In the genomic region with DNA sequence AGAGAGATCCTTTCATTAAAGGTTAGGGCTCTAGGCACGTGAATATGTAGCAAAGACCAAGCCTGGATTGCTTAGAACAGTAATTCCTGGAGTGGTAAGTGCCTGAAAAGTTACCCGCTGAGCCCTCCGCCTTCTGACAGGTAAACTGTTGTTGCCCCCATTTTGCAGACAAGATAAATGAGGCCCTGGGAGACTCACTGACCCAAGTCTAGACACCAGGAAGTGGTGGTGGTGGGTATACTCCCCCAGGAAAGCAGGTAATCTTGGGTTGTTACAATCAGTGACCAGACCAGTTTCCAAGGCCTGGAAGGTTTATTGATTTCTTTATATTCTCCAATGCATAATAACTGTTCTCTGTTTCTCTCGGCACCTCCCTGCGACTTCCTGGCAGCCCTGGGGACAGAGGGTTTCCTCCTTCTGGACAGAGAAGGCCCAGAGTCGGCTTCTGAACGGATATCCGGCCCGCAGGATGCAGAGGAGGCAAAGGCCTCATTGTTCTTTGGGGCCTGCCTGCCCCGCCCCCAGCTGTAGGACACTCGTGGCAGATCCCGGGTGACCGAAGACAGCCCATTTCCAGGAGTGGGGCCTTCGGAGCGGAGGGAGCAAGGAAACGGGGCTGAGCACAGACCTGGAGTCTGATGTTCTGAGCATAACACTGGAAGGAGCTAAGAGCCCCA, we compare ENCODE assay signal across 1 cellular context.
TF ChIP-seq lines count a peak whose summit lies in the region.

No MANE protein-coding gene starts in this region.

TF ChIP-seq in HepG2, 621 proteins besides CTCF, POLR2A, EP300 and RAD21 (continued from another document and continues in another):
- no peak for TF ChIP-seq AHDC1 (CRISPR knock-in tag; IDR thresholded peaks at IDR 0.05; ENCODE audit: borderline replicate concordance)
- 0 out of 2 replicates have a peak, but pooled peaks have one; percentile 19 for TF ChIP-seq DR1 (CRISPR knock-in tag; IDR thresholded peaks at IDR 0.05)
- TF ChIP-seq HCFC1 (IDR thresholded peaks at IDR 0.05; ENCODE audit: low read depth, low read length): no peak
- TF ChIP-seq FLYWCH1 (CRISPR knock-in tag; IDR thresholded peaks at IDR 0.05): peak; percentile 9; the same call in 1 of the 2 replicates
- no peak for TF ChIP-seq ZNF264 (CRISPR knock-in tag; IDR thresholded peaks at IDR 0.05)
- TF ChIP-seq, protein P1, sequence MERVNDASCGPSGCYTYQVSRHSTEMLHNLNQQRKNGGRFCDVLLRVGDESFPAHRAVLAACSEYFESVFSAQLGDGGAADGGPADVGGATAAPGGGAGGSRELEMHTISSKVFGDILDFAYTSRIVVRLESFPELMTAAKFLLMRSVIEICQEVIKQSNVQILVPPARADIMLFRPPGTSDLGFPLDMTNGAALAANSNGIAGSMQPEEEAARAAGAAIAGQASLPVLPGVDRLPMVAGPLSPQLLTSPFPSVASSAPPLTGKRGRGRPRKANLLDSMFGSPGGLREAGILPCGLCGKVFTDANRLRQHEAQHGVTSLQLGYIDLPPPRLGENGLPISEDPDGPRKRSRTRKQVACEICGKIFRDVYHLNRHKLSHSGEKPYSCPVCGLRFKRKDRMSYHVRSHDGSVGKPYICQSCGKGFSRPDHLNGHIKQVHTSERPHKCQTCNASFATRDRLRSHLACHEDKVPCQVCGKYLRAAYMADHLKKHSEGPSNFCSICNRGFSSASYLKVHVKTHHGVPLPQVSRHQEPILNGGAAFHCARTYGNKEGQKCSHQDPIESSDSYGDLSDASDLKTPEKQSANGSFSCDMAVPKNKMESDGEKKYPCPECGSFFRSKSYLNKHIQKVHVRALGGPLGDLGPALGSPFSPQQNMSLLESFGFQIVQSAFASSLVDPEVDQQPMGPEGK (CRISPR knock-in tag; IDR thresholded peaks at IDR 0.05): 0 out of 2 replicates have a peak, but pooled peaks have one; percentile 40
- peak; percentile 64; the same call in 1 of the 2 replicates for TF ChIP-seq ELF4 (CRISPR knock-in tag; IDR thresholded peaks at IDR 0.05; ENCODE audit: borderline replicate concordance)
- peak; percentile 64; the same call in 1 of the 2 replicates for TF ChIP-seq KDM2A (CRISPR knock-in tag; IDR thresholded peaks at IDR 0.05; ENCODE audit: borderline replicate concordance, low read depth)
- 0 out of 2 replicates have a peak, but pooled peaks have one; percentile 14 for TF ChIP-seq ZNF572 (CRISPR knock-in tag; IDR thresholded peaks at IDR 0.05)
- peak; percentile 91 for TF ChIP-seq POLR2G (IDR thresholded peaks at IDR 0.05; ENCODE audit: low read depth, low read length)
- peak; percentile 66 for TF ChIP-seq HDAC1 (CRISPR knock-in tag; IDR thresholded peaks at IDR 0.05)
- peak; percentile 5 for TF ChIP-seq TEAD3 (CRISPR knock-in tag; optimal IDR thresholded peaks at IDR 0.05; ENCODE audit: borderline replicate concordance)
- TF ChIP-seq ZNF24 (IDR thresholded peaks at IDR 0.05): no peak
- no peak for TF ChIP-seq HIC2 (CRISPR knock-in tag; IDR thresholded peaks at IDR 0.05; ENCODE audit: low read depth)
- TF ChIP-seq ZSCAN29 (CRISPR knock-in tag; conservative IDR thresholded peaks at IDR 0.05): no peak
- no peak for TF ChIP-seq ATF7 (IDR thresholded peaks at IDR 0.05)
- TF ChIP-seq ATF7 (CRISPR knock-in tag; IDR thresholded peaks at IDR 0.05): no peak
- peak; percentile 72 for TF ChIP-seq GABPA (IDR thresholded peaks at IDR 0.05; ENCODE audit: low read depth, low read length)
- TF ChIP-seq GABPA (CRISPR knock-in tag; IDR thresholded peaks at IDR 0.05; ENCODE audit: low read depth): peak; percentile 90
- TF ChIP-seq CBX5 (CRISPR knock-in tag; IDR thresholded peaks at IDR 0.05; ENCODE audit: borderline replicate concordance): peak; percentile 23; the same call in 1 of the 2 replicates
- no peak for TF ChIP-seq ZNF30 (CRISPR knock-in tag; IDR thresholded peaks at IDR 0.05)
- TF ChIP-seq, protein P2, sequence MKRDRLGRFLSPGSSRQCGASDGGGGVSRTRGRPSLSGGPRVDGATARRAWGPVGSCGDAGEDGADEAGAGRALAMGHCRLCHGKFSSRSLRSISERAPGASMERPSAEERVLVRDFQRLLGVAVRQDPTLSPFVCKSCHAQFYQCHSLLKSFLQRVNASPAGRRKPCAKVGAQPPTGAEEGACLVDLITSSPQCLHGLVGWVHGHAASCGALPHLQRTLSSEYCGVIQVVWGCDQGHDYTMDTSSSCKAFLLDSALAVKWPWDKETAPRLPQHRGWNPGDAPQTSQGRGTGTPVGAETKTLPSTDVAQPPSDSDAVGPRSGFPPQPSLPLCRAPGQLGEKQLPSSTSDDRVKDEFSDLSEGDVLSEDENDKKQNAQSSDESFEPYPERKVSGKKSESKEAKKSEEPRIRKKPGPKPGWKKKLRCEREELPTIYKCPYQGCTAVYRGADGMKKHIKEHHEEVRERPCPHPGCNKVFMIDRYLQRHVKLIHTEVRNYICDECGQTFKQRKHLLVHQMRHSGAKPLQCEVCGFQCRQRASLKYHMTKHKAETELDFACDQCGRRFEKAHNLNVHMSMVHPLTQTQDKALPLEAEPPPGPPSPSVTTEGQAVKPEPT (CRISPR knock-in tag; IDR thresholded peaks at IDR 0.05; ENCODE audit: low read depth): no peak
- peak; percentile 21; the same call in 1 of the 2 replicates for TF ChIP-seq ZNF788 (CRISPR knock-in tag; IDR thresholded peaks at IDR 0.05; ENCODE audit: borderline replicate concordance)
- TF ChIP-seq ZC3H13 (CRISPR knock-in tag; IDR thresholded peaks at IDR 0.05): peak; percentile 58; the same call in 1 of the 2 replicates
- TF ChIP-seq ZNF160 (CRISPR knock-in tag; IDR thresholded peaks at IDR 0.05): no peak
- TF ChIP-seq CBX2 (IDR thresholded peaks at IDR 0.05; ENCODE audit: low read depth, low read length): no peak
- TF ChIP-seq CBX2 (CRISPR knock-in tag; IDR thresholded peaks at IDR 0.05; ENCODE audit: low read depth): no peak
- TF ChIP-seq ZBTB42 (CRISPR knock-in tag; IDR thresholded peaks at IDR 0.05): peak; percentile 71; the same call in 1 of the 2 replicates
- no peak for TF ChIP-seq EHMT2 (IDR thresholded peaks at IDR 0.05; ENCODE audit: borderline replicate concordance, low read depth, low read length)
- TF ChIP-seq MEF2D (CRISPR knock-in tag; IDR thresholded peaks at IDR 0.05): 0 out of 2 replicates have a peak, but pooled peaks have one; percentile 34
- TF ChIP-seq ZNF883 (CRISPR knock-in tag; IDR thresholded peaks at IDR 0.05; ENCODE audit: not compliant biosample characterization): no peak
- TF ChIP-seq MIER2 (CRISPR knock-in tag; IDR thresholded peaks at IDR 0.05): no peak
- no peak for TF ChIP-seq SRY (CRISPR knock-in tag; IDR thresholded peaks at IDR 0.05)
- TF ChIP-seq THAP11 (CRISPR knock-in tag; IDR thresholded peaks at IDR 0.05): peak; percentile 79
- TF ChIP-seq ZNF552 (CRISPR knock-in tag; IDR thresholded peaks at IDR 0.05; ENCODE audit: borderline replicate concordance): peak; percentile 75
- TF ChIP-seq MNT (IDR thresholded peaks at IDR 0.05): no peak
- TF ChIP-seq ZNF318 (CRISPR knock-in tag; IDR thresholded peaks at IDR 0.05): no peak
